11 cellular contexts compared by ENCODE assay signal in the genomic region with DNA sequence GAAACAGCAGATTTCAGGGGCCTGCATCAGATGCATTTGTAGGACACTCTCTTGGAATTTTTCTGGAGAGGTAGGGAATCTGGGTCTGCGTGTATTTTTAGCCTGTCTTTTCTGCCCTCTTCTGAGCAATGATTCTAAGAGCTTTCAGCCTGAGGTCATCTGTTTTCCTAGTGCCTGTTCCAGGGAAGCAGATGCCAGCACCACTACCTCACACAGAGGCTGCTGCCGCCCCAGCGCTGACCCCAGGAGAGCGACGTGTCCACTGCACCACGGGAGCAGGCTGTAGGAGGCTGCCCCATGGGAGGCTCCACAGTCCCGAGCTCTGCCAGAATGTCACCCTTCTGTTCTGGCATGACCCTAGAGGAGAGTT.
A peak's percentile ranks its signal among the peaks of the same experiment; 100 is the strongest.
DNase-seq lines count a peak whose midpoint lies in the region; ATAC-seq and TF ChIP-seq lines count a peak whose summit lies in the region.
"Had no signal": no experiment of that assay in that cellular context is flagged by ENCODE, and none has a peak within 500 bp of the region (broad histone marks: within the 10 kb centered on the region; RNA-seq: fewer than 3 reads in every experiment).

No MANE protein-coding gene starts in this region.

- ATAC-seq in HG03342 (IDR thresholded peaks at IDR 0.05; ENCODE audit: unreplicated experiment): no peak
- ATAC-seq: effector memory CD8-positive, alpha-beta T cell had no signal

- peak overlapping the region; percentile 31 for H3K27ac ChIP-seq in stomach smooth muscle (ENCODE audit: low read length)
- H3K27ac ChIP-seq in Karpas-422 (ENCODE audit: low read length): no peak overlapping the region

- H3K9ac ChIP-seq in stomach smooth muscle (ENCODE audit: low read length in 2 of 2) (no peak overlapping the region), Karpas-422 (ENCODE audit: low read length) (no peak overlapping the region)

- no peak overlapping the region for H3K4me2 ChIP-seq in Karpas-422 (ENCODE audit: low read depth, low read length, poor library complexity, severe bottlenecking)

- in situ Hi-C loops in astrocyte of the spinal cord (cut with HindIII; ENCODE audit: low sequenced_read_pairs): no loop called here

- H4K20me1 ChIP-seq in Karpas-422 (ENCODE audit: insufficient read depth, low read depth, low read length): no peaks in the 10 kb centered on the region

- H3K9me3 ChIP-seq in stomach smooth muscle (ENCODE audit: control insufficient read depth in 2 of 2, low read length in 2 of 2): peaks cover 0 to 3% of the 10 kb centered on the region in 2 donors
- H3K9me3 ChIP-seq in Karpas-422 (ENCODE audit: low read length): no peaks in the 10 kb centered on the region

- H2AFZ ChIP-seq in Karpas-422 (ENCODE audit: low read length): no peak overlapping the region

- no peak for TF ChIP-seq CTCF in astrocyte of the spinal cord (IDR thresholded peaks at IDR 0.05; ENCODE audit: low read depth, low read length)

- H3K79me2 ChIP-seq in Karpas-422 (ENCODE audit: low read length): no peaks in the 10 kb centered on the region

- H3K27me3 ChIP-seq in stomach smooth muscle (ENCODE audit: control insufficient read depth in 1 of 2, insufficient read depth in 2 of 2, low read length in 2 of 2) (no peaks in the 10 kb centered on the region), Karpas-422 (ENCODE audit: low read length) (0 out of 2 replicates have a peak, but pooled peaks cover 2% of the 10 kb centered on the region)

- DNase-seq in H4 (ENCODE audit: low spot score) (peak; percentile 71), astrocyte of the spinal cord (ENCODE audit: low read depth, low spot score) (peak; percentile 69), hepatic stellate cell (ENCODE audit: low spot score) (peak; percentile 83), Karpas-422 (no peak), NCI-H345 (lab: John Stamatoyannopoulos, UW) (no peak)
- no peak for DNase-seq in stimulated activated CD8-positive, alpha-beta memory T cell treated with anti-CD3 and anti-CD28 coated beads, Interleukin-4, amount 100 ng/mL, for 48 hours
- DNase-seq: activated T-cell treated with anti-CD3 and anti-CD28 coated beads for 4 hours; effector memory CD8-positive, alpha-beta T cell; NCI-H187 had no signal

- no peaks in the 10 kb centered on the region for H3K9me2 ChIP-seq in Karpas-422 (replicated peaks; ENCODE audit: insufficient read depth, low read length)

- H3K36me3 ChIP-seq in stomach smooth muscle (ENCODE audit: control insufficient read depth in 2 of 2, insufficient read depth in 2 of 2, low read length in 2 of 2): no peaks in the 10 kb centered on the region
- H3K36me3 ChIP-seq in Karpas-422 (ENCODE audit: insufficient read depth, low read length): no peaks in the 10 kb centered on the region

- H3K4me1 ChIP-seq in stomach smooth muscle (ENCODE audit: control insufficient read depth, insufficient read depth, low read length) (peaks cover 24% of the 10 kb centered on the region), Karpas-422 (ENCODE audit: low read length) (no peaks in the 10 kb centered on the region)

- H3K4me3 ChIP-seq in astrocyte of the spinal cord (ENCODE audit: low read depth, low read length): no peak overlapping the region
- peak overlapping the region in 1 of 2 donors; percentile 35 for H3K4me3 ChIP-seq in stomach smooth muscle (ENCODE audit: low read length in 2 of 2)
- no peak overlapping the region for H3K4me3 ChIP-seq in Karpas-422 (ENCODE audit: low read length)

Comparison
In these comparisons a context has a peak if more than half of its experiments do, and no peak if none do; other contexts are left out.
1. DNase-seq: peak in H4 (single experiment), astrocyte of the spinal cord (single experiment) and hepatic stellate cell (single experiment); none in Karpas-422 (single experiment), NCI-H345 (single experiment) and stimulated activated CD8-positive, alpha-beta memory T cell treated with anti-CD3 and anti-CD28 coated beads, Interleukin-4, amount 100 ng/mL, for 48 hours (single experiment).